In genomic region chrX:71253253-71254091, GRCh38 we compare ENCODE assay signal across 8 cellular contexts. TPM values are rescaled to one million over a fixed set of nuclear protein-coding genes. Genes with fewer than 3 reads are reported as not detected.
DNase-seq lines count a peak whose midpoint lies in the region; ATAC-seq lines count a peak whose summit lies in the region.

No MANE protein-coding gene starts in this region.

- H3K27ac ChIP-seq in mesendoderm (ENCODE audit: low read depth, low read length) = peak overlapping the region; percentile 90

- H3K4me1 ChIP-seq in ES-I3 (ENCODE audit: insufficient read depth, low read length) = peaks cover 11% of the 10 kb centered on the region; the same call in 1 of the 2 replicates
- no peaks in the 10 kb centered on the region for H3K4me1 ChIP-seq in mesendoderm (ENCODE audit: control insufficient read depth, low read depth, low read length)

- H3K27ac Mint-ChIP-seq in activated CD4-positive, alpha-beta T cell treated with anti-CD3 and anti-CD28 coated beads, Interleukin-2, amount 10 ng/mL, durations not matched to agents 7 days and 5 days = peak overlapping the region; percentile 94

- DNase-seq in Kasumi-1 (lab: John Stamatoyannopoulos, UW) (peak; percentile 20 to 25), mesendoderm (peak; percentile 60), superior temporal gyrus (ENCODE audit: extremely low spot score) (peak; percentile 13), NCI-H526 treated with DMSO at 0.1 percent for 48 hours (lab: John Stamatoyannopoulos, UW) (no peak)
- peak; percentile 30 for DNase-seq in activated CD4-positive, alpha-beta T cell treated with anti-CD3 and anti-CD28 coated beads, Interleukin-2, amount 10 ng/mL, durations not matched to agents 7 days and 5 days
- peak; percentile 4 for DNase-seq in effector CD4-positive, alpha-beta T cell

- no peak overlapping the region for H2BK15ac ChIP-seq in mesendoderm (replicated peaks; ENCODE audit: low read depth)

- WGBS in mesendoderm (ENCODE audit: extremely low coverage, insufficient coverage, low lambda C conversion rate) = no CpG with 5 or more reads among the region's 35 CpGs

- peaks cover 16% of the 10 kb centered on the region for H3K79me2 ChIP-seq in mesendoderm (ENCODE audit: control insufficient read depth, insufficient read depth, low read length)

- peak overlapping the region; percentile 34 for H3K4me2 ChIP-seq in mesendoderm (ENCODE audit: low read length)

- no peak overlapping the region for H3K23ac ChIP-seq in mesendoderm (ENCODE audit: low read length)

- peak overlapping the region; percentile 91 for H3K4me3 Mint-ChIP-seq in activated CD4-positive, alpha-beta T cell treated with anti-CD3 and anti-CD28 coated beads, Interleukin-2, amount 10 ng/mL, durations not matched to agents 7 days and 5 days

- H3K27me3 Mint-ChIP-seq in activated CD4-positive, alpha-beta T cell treated with anti-CD3 and anti-CD28 coated beads, Interleukin-2, amount 10 ng/mL, durations not matched to agents 7 days and 5 days = no peaks in the 10 kb centered on the region

- H3K4ac ChIP-seq in mesendoderm (ENCODE audit: low read depth, low read length) = peak overlapping the region; percentile 95

- no peak overlapping the region for H2AK5ac ChIP-seq in mesendoderm (ENCODE audit: low read length)

- peak overlapping the region; percentile 80 for H2BK5ac ChIP-seq in mesendoderm (ENCODE audit: low read length)

- H3K36me3 Mint-ChIP-seq in activated CD4-positive, alpha-beta T cell treated with anti-CD3 and anti-CD28 coated beads, Interleukin-2, amount 10 ng/mL, durations not matched to agents 7 days and 5 days (ENCODE audit: low read depth) = peaks cover 4% of the 10 kb centered on the region

- no peak overlapping the region for H4K8ac ChIP-seq in mesendoderm (ENCODE audit: low read depth, low read length)

- peaks cover 1% of the 10 kb centered on the region for H3K79me1 ChIP-seq in mesendoderm (ENCODE audit: low read length)

- ATAC-seq in GM18498 (IDR thresholded peaks at IDR 0.05; ENCODE audit: unreplicated experiment) = no peak

- H3K9ac ChIP-seq in ES-I3 (ENCODE audit: low read depth, low read length) (peak overlapping the region; percentile 96), mesendoderm (ENCODE audit: low read length) (peak overlapping the region; percentile 91)

- H3K18ac ChIP-seq in mesendoderm (ENCODE audit: low read length) = peak overlapping the region; percentile 69

- H3K9me3 ChIP-seq in ES-I3 (ENCODE audit: control insufficient read depth, insufficient read depth, low read length) = no peaks in the 10 kb centered on the region

- H3K56ac ChIP-seq in mesendoderm (ENCODE audit: low read length) = peak overlapping the region; percentile 93

- H3K27me3 ChIP-seq in mesendoderm (ENCODE audit: insufficient read depth, low read length, poor library complexity) = no peaks in the 10 kb centered on the region

- POLR2A ChIA-PET in activated CD4-positive, alpha-beta T cell treated with anti-CD3 and anti-CD28 coated beads, Interleukin-2, amount 10 ng/mL, durations not matched to agents 7 days and 5 days (lab: Charles Lee) = no interaction called here

- CTCF ChIA-PET in activated CD4-positive, alpha-beta T cell treated with anti-CD3 and anti-CD28 coated beads, Interleukin-2, amount 10 ng/mL, durations not matched to agents 7 days and 5 days (lab: Charles Lee) = no interaction called here

- peaks cover 36% of the 10 kb centered on the region for H3K4me1 Mint-ChIP-seq in activated CD4-positive, alpha-beta T cell treated with anti-CD3 and anti-CD28 coated beads, Interleukin-2, amount 10 ng/mL, durations not matched to agents 7 days and 5 days

- no peak overlapping the region for H4K5ac ChIP-seq in mesendoderm (ENCODE audit: low read length)

- peak overlapping the region; percentile 83 for H3K4me3 ChIP-seq in mesendoderm (ENCODE audit: low read length)

- no peaks in the 10 kb centered on the region for H3K9me3 Mint-ChIP-seq in activated CD4-positive, alpha-beta T cell treated with anti-CD3 and anti-CD28 coated beads, Interleukin-2, amount 10 ng/mL, durations not matched to agents 7 days and 5 days

- H3K36me3 ChIP-seq in ES-I3 (ENCODE audit: insufficient read depth, low read length) (peaks cover 23% of the 10 kb centered on the region), mesendoderm (ENCODE audit: control insufficient read depth, insufficient read depth, low read length) (peaks cover 2% of the 10 kb centered on the region)

- H2BK120ac ChIP-seq in mesendoderm (ENCODE audit: low read depth, low read length) = no peak overlapping the region

RNA-seq across cellular contexts. Expression of gene ZMYM3, which starts 0.5 kb away (rescaled TPM):
- 10 to 100 TPM; 27.4 to 28.0 TPM for total RNA-seq in activated CD4-positive, alpha-beta T cell treated with anti-CD3 and anti-CD28 coated beads, Interleukin-2, amount 10 ng/mL, durations not matched to agents 7 days and 5 days
- polyA plus RNA-seq in mesendoderm (2013, experiment 1 of 2) = 28.4 TPM
- polyA plus RNA-seq in mesendoderm (2013, experiment 2 of 2) = 28.2 TPM

RNA-seq across cellular contexts. Expression of gene NONO, which starts 30.0 kb away (rescaled TPM):
- total RNA-seq in activated CD4-positive, alpha-beta T cell treated with anti-CD3 and anti-CD28 coated beads, Interleukin-2, amount 10 ng/mL, durations not matched to agents 7 days and 5 days = 100 to 1,000 TPM; 481 to 680 TPM
- 528 TPM for polyA plus RNA-seq in mesendoderm (2013, experiment 1 of 2)
- polyA plus RNA-seq in mesendoderm (2013, experiment 2 of 2) = 533 TPM

RNA-seq across cellular contexts. Expression of gene GJB1, which starts 30.4 kb away (rescaled TPM):
- total RNA-seq in activated CD4-positive, alpha-beta T cell treated with anti-CD3 and anti-CD28 coated beads, Interleukin-2, amount 10 ng/mL, durations not matched to agents 7 days and 5 days = not detected
- polyA plus RNA-seq in mesendoderm (2013, experiment 1 of 2) = not detected
- not detected for polyA plus RNA-seq in mesendoderm (2013, experiment 2 of 2)

RNA-seq across cellular contexts. Expression of gene ITGB1BP2, which starts 48.1 kb away (rescaled TPM):
- 1 to 10 TPM; 4.4 to 4.7 TPM for total RNA-seq in activated CD4-positive, alpha-beta T cell treated with anti-CD3 and anti-CD28 coated beads, Interleukin-2, amount 10 ng/mL, durations not matched to agents 7 days and 5 days
- 2.7 TPM for polyA plus RNA-seq in mesendoderm (2013, experiment 1 of 2)
- 2.8 TPM for polyA plus RNA-seq in mesendoderm (2013, experiment 2 of 2)
